Comparison of ENCODE assay signal across 8 cellular contexts in genomic region chr15:81323944-81324881, GRCh38. TPM values are rescaled to one million over a fixed set of nuclear protein-coding genes. Genes with fewer than 3 reads are reported as not detected.
DNase-seq lines count a peak whose midpoint lies in the region; ATAC-seq and TF ChIP-seq lines count a peak whose summit lies in the region.

Gene STARD5 (minus strand): TSS chr15:81324141. CDS start chr15:81324099, 42 bp downstream.

- POLR2A ChIA-PET in T-cell (lab: Charles Lee): interaction anchor here (0.6 to 1.2 kb wide), 6 partner anchors 9 to 339 kb away, joined by 3 to 9 read pairs (median 4); no protein-coding TSS in a partner anchor

- ATAC-seq in HG02852 (IDR thresholded peaks at IDR 0.05; ENCODE audit: unreplicated experiment) (peak; percentile 99), T-cell (replicated peaks in 1 of 4) (peak; percentile 98 to 99 (median 99))

- peaks cover under 1% of the 10 kb centered on the region for H3K36me3 ChIP-seq in left ventricle myocardium inferior
- no peaks in the 10 kb centered on the region for H3K36me3 ChIP-seq in urinary bladder (ENCODE audit: insufficient read depth)

- H3K4me1 ChIP-seq in left ventricle myocardium inferior (peaks cover 21% of the 10 kb centered on the region), urinary bladder (ENCODE audit: insufficient read depth) (no peaks in the 10 kb centered on the region)

- intact Hi-C loops in left ventricle myocardium inferior (cut with micrococcal nuclease): no loop called here

- CTCF ChIA-PET in T-cell (lab: Charles Lee): interaction anchor here (0.6 to 1.4 kb wide), 7 partner anchors 11 to 728 kb away, joined by 3 to 8 read pairs (median 4); no protein-coding TSS in a partner anchor

- peak within 1 kb of the TSS; percentile 80 for H3K4me3 ChIP-seq in left ventricle myocardium inferior
- peak within 1 kb of the TSS; percentile 82 for H3K4me3 ChIP-seq in urinary bladder (ENCODE audit: low read depth, low read length)

- H3K27me3 ChIP-seq in left ventricle myocardium inferior (ENCODE audit: low read depth): no peaks in the 10 kb centered on the region

- no peaks in the 10 kb centered on the region for H3K9me3 Mint-ChIP-seq in T-cell
- H3K9me3 Mint-ChIP-seq in progenitor cell of endocrine pancreas (ENCODE audit: low read depth): no peaks in the 10 kb centered on the region

- H3K4me3 Mint-ChIP-seq in T-cell: peak within 1 kb of the TSS; percentile 98 to 99 (median 98)
- peak within 1 kb of the TSS; percentile 98 for H3K4me3 Mint-ChIP-seq in progenitor cell of endocrine pancreas (ENCODE audit: low read depth)

- in situ Hi-C loops in GM13976 (cut with MboI; ENCODE audit: low sequenced_read_pairs, unreplicated experiment): no loop called here

- H3K27me3 Mint-ChIP-seq in T-cell: no peaks in the 10 kb centered on the region
- H3K27me3 Mint-ChIP-seq in progenitor cell of endocrine pancreas: peaks cover 17% of the 10 kb centered on the region

- H3K27ac ChIP-seq in left ventricle myocardium inferior (replicated peaks) (peak within 1 kb of the TSS; percentile 70), urinary bladder (ENCODE audit: low read depth) (peak within 1 kb of the TSS; percentile 82)

- H3K27ac Mint-ChIP-seq in T-cell (peak within 1 kb of the TSS; percentile 78 to 95), progenitor cell of endocrine pancreas (peak within 1 kb of the TSS; percentile 96)

- H3K36me3 Mint-ChIP-seq in T-cell: no peaks in the 10 kb centered on the region
- no peaks in the 10 kb centered on the region for H3K36me3 Mint-ChIP-seq in progenitor cell of endocrine pancreas (ENCODE audit: insufficient read depth)

- TF ChIP-seq CTCF in GM13976 (IDR thresholded peaks at IDR 0.05; ENCODE audit: borderline replicate concordance, control extremely low read depth, extremely low read depth, insufficient read depth, missing control alignments) (no peak), left ventricle myocardium inferior (IDR thresholded peaks at IDR 0.05; ENCODE audit: borderline replicate concordance) (no peak), progenitor cell of endocrine pancreas (IDR thresholded peaks at IDR 0.05; ENCODE audit: unreplicated experiment) (no peak)

- H3K4me1 Mint-ChIP-seq in T-cell (peaks cover 44 to 53% (median 45%) of the 10 kb centered on the region in 3 donors), progenitor cell of endocrine pancreas (ENCODE audit: low read depth) (peaks cover 4% of the 10 kb centered on the region)

- 1% methylated on average over 67 of the region's 67 CpGs for WGBS in urinary bladder

- H3K9me3 ChIP-seq in left ventricle myocardium inferior (replicated peaks): no peaks in the 10 kb centered on the region

- DNase-seq in GM13976 (ENCODE audit: low spot score): peak; percentile 99
- peak; percentile 70 for DNase-seq in NCI-H1436 treated with DMSO at 0.1 percent for 48 hours (lab: John Stamatoyannopoulos, UW)
- DNase-seq in T-cell: peak; percentile 84 to 97 (median 91)
- peak; percentile 93 for DNase-seq in amniotic stem cell (lab: John Stamatoyannopoulos, UW)
- DNase-seq in left ventricle myocardium inferior: peak; percentile 100
- peak; percentile 97 for DNase-seq in progenitor cell of endocrine pancreas (ENCODE audit: low spot score, unreplicated experiment)

RNA-seq across cellular contexts. Expression of gene STARD5, which starts in this region (rescaled TPM):
- total RNA-seq in T-cell (1 to 10 TPM; 5.8 to 8.5 (median 7.3) TPM), left ventricle myocardium inferior (2.5 TPM), progenitor cell of endocrine pancreas (3.0 and 4.0 TPM in 2 replicates), urinary bladder (25.5 TPM)
- polyA plus RNA-seq in urinary bladder: 15.9 TPM

Comparison
In these comparisons a context has a peak if more than half of its experiments do, and no peak if none do; other contexts are left out.
1. Peak in every context shown above with its lines: DNase-seq, ATAC-seq, H3K4me3 ChIP-seq and H3K27ac ChIP-seq.